In genomic region chr19:1854032-1854541, GRCh38 we compare ENCODE assay signal across 10 cellular contexts. TPM values are rescaled to one million over a fixed set of nuclear protein-coding genes. Genes with fewer than 3 reads are reported as not detected.
DNase-seq lines count a peak whose midpoint lies in the region; ATAC-seq and TF ChIP-seq lines count a peak whose summit lies in the region.
"Had no signal": no experiment of that assay in that cellular context is flagged by ENCODE, and none has a peak within 500 bp of the region (broad histone marks: within the 10 kb centered on the region; RNA-seq: fewer than 3 reads in every experiment).

No MANE protein-coding gene starts in this region.

- H3F3A ChIP-seq in GM23248 (ENCODE audit: insufficient read depth): peaks cover 20% of the 10 kb centered on the region; the same call in 1 of the 2 replicates

- TF ChIP-seq EP300 in stomach (IDR thresholded peaks at IDR 0.05): no peak

- no peak overlapping the region for H3K4me3 Mint-ChIP-seq in stimulated activated naive B cell treated with anti-CD40 and anti-IgM and Interleukin-4, amounts not matched to agents 10 μg/mL and 1 μg/mL and 100 μg/mL, for 72 hours

- H4K20me1 ChIP-seq in GM23248 (ENCODE audit: insufficient read depth): no peaks in the 10 kb centered on the region

- no peak for DNase-seq in GM23248
- DNase-seq in Peyer's patch: no peak
- no peak for DNase-seq in esophagus squamous epithelium (lab: John Stamatoyannopoulos, UW)
- DNase-seq in stomach: no peak
- DNase-seq in stimulated activated naive B cell treated with anti-CD40 and anti-IgM and Interleukin-4, amounts not matched to agents 10 μg/mL and 1 μg/mL and 100 μg/mL, for 72 hours: no peak
- no peak for DNase-seq in dedifferentiated amniotic fluid mesenchymal stem cell (ENCODE audit: extremely low spot score)
- DNase-seq: amniotic stem cell, NCI-H1436 treated with DMSO at 0.1 percent for 48 hours had no signal

- peak overlapping the region; percentile 74 for H3K4me2 ChIP-seq in GM23248 (ENCODE audit: unreplicated experiment)

- H3K79me2 ChIP-seq in GM23248 (ENCODE audit: insufficient read depth): peaks cover 77% of the 10 kb centered on the region

- WGBS in GM23248 (ENCODE audit: low coverage in 1 of 2, low lambda C conversion rate in 2 of 2, missing lambda C conversion rate in 2 of 2), 2 experiments: 18 to 27% methylated on average over 3 to 16 of the region's 16 CpGs
- WGBS in esophagus squamous epithelium, 2 donors: 47 to 62% methylated on average over 2 to 3 of the region's 16 CpGs
- WGBS in stomach, 5 donors: 71 to 84% (median 82%) methylated on average over 5 to 16 of the region's 16 CpGs

- H3K36me3 ChIP-seq in GM23248 (ENCODE audit: low read depth): no peaks in the 10 kb centered on the region
- no peaks in the 10 kb centered on the region for H3K36me3 ChIP-seq in Peyer's patch
- H3K36me3 ChIP-seq in esophagus squamous epithelium: peaks cover 0 to 7% (median 0%) of the 10 kb centered on the region in 3 donors
- H3K36me3 ChIP-seq in stomach: peaks cover 0 to 8% (median 2%) of the 10 kb centered on the region in 4 donors

- H3K4me1 Mint-ChIP-seq in stimulated activated naive B cell treated with anti-CD40 and anti-IgM and Interleukin-4, amounts not matched to agents 10 μg/mL and 1 μg/mL and 100 μg/mL, for 72 hours: peaks cover 39 to 89% of the 10 kb centered on the region in 2 donors

- H3K9me3 ChIP-seq in GM23248 (ENCODE audit: low read depth) (no peaks in the 10 kb centered on the region), Peyer's patch (no peaks in the 10 kb centered on the region), esophagus squamous epithelium (no peaks in the 10 kb centered on the region), stomach (no peaks in the 10 kb centered on the region)

- no peak overlapping the region for H3K27ac Mint-ChIP-seq in stimulated activated naive B cell treated with anti-CD40 and anti-IgM and Interleukin-4, amounts not matched to agents 10 μg/mL and 1 μg/mL and 100 μg/mL, for 72 hours

- peaks cover 31% of the 10 kb centered on the region for H3K4me1 ChIP-seq in GM23248 (ENCODE audit: insufficient read depth)
- peaks cover 15 to 72% (median 51%) of the 10 kb centered on the region in 4 donors for H3K4me1 ChIP-seq in Peyer's patch
- H3K4me1 ChIP-seq in esophagus squamous epithelium: peaks cover 61 to 85% (median 74%) of the 10 kb centered on the region in 3 donors
- H3K4me1 ChIP-seq in stomach: peaks cover 70 to 82% (median 78%) of the 10 kb centered on the region in 4 donors

- no peak overlapping the region for H2AFZ ChIP-seq in GM23248

- H3K27me3 Mint-ChIP-seq in stimulated activated naive B cell treated with anti-CD40 and anti-IgM and Interleukin-4, amounts not matched to agents 10 μg/mL and 1 μg/mL and 100 μg/mL, for 72 hours: no peaks in the 10 kb centered on the region
- H3K27me3 Mint-ChIP-seq: type B pancreatic cell had no signal

- in situ Hi-C loops in GM23248 (cut with MboI): no loop called here

- H3K27me3 ChIP-seq in GM23248 (replicated peaks; ENCODE audit: insufficient read depth) (no peaks in the 10 kb centered on the region), Peyer's patch (no peaks in the 10 kb centered on the region), esophagus squamous epithelium (no peaks in the 10 kb centered on the region), stomach (peaks cover 0 to 10% (median 0%) of the 10 kb centered on the region in 3 donors)

- H3K27ac ChIP-seq in GM23248 (peak overlapping the region; percentile 62), Peyer's patch (peak overlapping the region; percentile 54 to 99 (median 76)), esophagus squamous epithelium (peak overlapping the region; percentile 92 to 97 (median 96)), stomach (peak overlapping the region in 4 of 5 donors; percentile 34 to 93 (median 69))

- H3K9me3 Mint-ChIP-seq in stimulated activated naive B cell treated with anti-CD40 and anti-IgM and Interleukin-4, amounts not matched to agents 10 μg/mL and 1 μg/mL and 100 μg/mL, for 72 hours: no peaks in the 10 kb centered on the region
- H3K9me3 Mint-ChIP-seq: type B pancreatic cell had no signal

- no peaks in the 10 kb centered on the region for H3K9me2 ChIP-seq in GM23248 (ENCODE audit: insufficient read depth)

- H3K4me3 ChIP-seq in GM23248 (peak overlapping the region; percentile 54), Peyer's patch (no peak overlapping the region), esophagus squamous epithelium (peak overlapping the region; percentile 4 to 78 (median 53)), stomach (peak overlapping the region in 1 of 4 donors; percentile 5)

- TF ChIP-seq POLR2A in Peyer's patch (IDR thresholded peaks at IDR 0.05) (no peak), esophagus squamous epithelium (IDR thresholded peaks at IDR 0.05) (no peak), stomach (IDR thresholded peaks at IDR 0.05) (no peak)

- intact Hi-C loops in esophagus squamous epithelium (cut with DNase I) (no loop called here), stomach (cut with DNase I; ENCODE audit: low total_unique reads) (no loop called here)

- ATAC-seq in stimulated activated naive B cell treated with anti-CD40 and anti-IgM and Interleukin-4, amounts not matched to agents 10 μg/mL and 1 μg/mL and 100 μg/mL, for 72 hours (replicated peaks): no peak
- no peak for ATAC-seq in HG02571 (IDR thresholded peaks at IDR 0.05; ENCODE audit: unreplicated experiment)

- no peak for TF ChIP-seq CTCF in Peyer's patch (IDR thresholded peaks at IDR 0.05)
- no peak for TF ChIP-seq CTCF in esophagus squamous epithelium (IDR thresholded peaks at IDR 0.05)
- TF ChIP-seq CTCF in stomach (IDR thresholded peaks at IDR 0.05): no peak

- H3K9ac ChIP-seq in GM23248: peak overlapping the region; percentile 66

- peaks cover 13 to 20% of the 10 kb centered on the region in 2 donors for H3K36me3 Mint-ChIP-seq in stimulated activated naive B cell treated with anti-CD40 and anti-IgM and Interleukin-4, amounts not matched to agents 10 μg/mL and 1 μg/mL and 100 μg/mL, for 72 hours
- H3K36me3 Mint-ChIP-seq: type B pancreatic cell had no signal

RNA-seq across cellular contexts. Expression of gene REXO1, which starts 5.8 kb away (rescaled TPM):
- total RNA-seq in GM23248 (2014; rRNA removed; shearing (Covaris generic)): 4.2 and 5.2 TPM in 2 replicates
- polyA plus RNA-seq in GM23248 (2016; fragmentation: Nextera tagmentation; extraction: Ambion mirVana) (4.2 and 4.9 TPM in 2 replicates), stomach (10 to 100 TPM; 10.1 to 15.5 (median 15.2) TPM)
- total RNA-seq in Peyer's patch (100 to 1,000 TPM in 1 of 4 donors, 10 to 100 TPM in 3; 47.0 to 101 (median 57.2) TPM), esophagus squamous epithelium (10 to 100 TPM in 3 of 4 donors, 1 to 10 TPM in 1; 7.5 to 16.4 (median 15.4) TPM), stomach (100 to 1,000 TPM in 1 of 5 donors, 10 to 100 TPM in 4; 10.1 to 164 (median 25.7) TPM)

RNA-seq across cellular contexts. Expression of gene KLF16, which starts 9.3 kb away (rescaled TPM):
- 8.9 and 11.0 TPM in 2 replicates for total RNA-seq in GM23248 (2014; rRNA removed; shearing (Covaris generic))
- polyA plus RNA-seq in GM23248 (2016; fragmentation: Nextera tagmentation; extraction: Ambion mirVana): 4.2 and 4.6 TPM in 2 replicates
- 10 to 100 TPM; 10.3 to 18.2 (median 14.8) TPM for total RNA-seq in Peyer's patch
- 10 to 100 TPM in 1 of 4 donors, 1 to 10 TPM in 3; 8.3 to 13.5 (median 9.1) TPM for total RNA-seq in esophagus squamous epithelium
- total RNA-seq in stomach: 10 to 100 TPM in 2 of 5 donors, 1 to 10 TPM in 2, not detected in 1; 3.5 to 31.9 (median 15.8) TPM
- polyA plus RNA-seq in stomach: 1 to 10 TPM; 5.0 to 7.6 (median 6.6) TPM

RNA-seq across cellular contexts. Expression of gene ABHD17A, which starts 31.2 kb away (rescaled TPM):
- total RNA-seq in GM23248 (2014; rRNA removed; shearing (Covaris generic)): 147 and 157 TPM in 2 replicates
- polyA plus RNA-seq in GM23248 (2016; fragmentation: Nextera tagmentation; extraction: Ambion mirVana) (37.6 and 39.4 TPM in 2 replicates), stomach (10 to 100 TPM; 73.0 to 76.3 (median 75.5) TPM)
- total RNA-seq in Peyer's patch (10 to 100 TPM; 52.0 to 95.9 (median 68.4) TPM), esophagus squamous epithelium (10 to 100 TPM; 78.4 to 91.7 (median 82.9) TPM), stomach (100 to 1,000 TPM in 1 of 5 donors, 10 to 100 TPM in 4; 25.7 to 177 (median 33.0) TPM)

RNA-seq across cellular contexts. Expression of gene ATP8B3, which starts 42.0 kb away (rescaled TPM):
- total RNA-seq in GM23248 (2014; rRNA removed; shearing (Covaris generic)): 0.32 and 2.5 TPM in 2 replicates
- 1.8 and 1.9 TPM in 2 replicates for polyA plus RNA-seq in GM23248 (2016; fragmentation: Nextera tagmentation; extraction: Ambion mirVana)
- total RNA-seq in Peyer's patch: 1 to 10 TPM in 1 of 4 donors, under 1 TPM in 2, not detected in 1; 0.35 to 4.5 (median 0.94) TPM
- total RNA-seq in esophagus squamous epithelium: 1 to 10 TPM in 2 of 4 donors, under 1 TPM in 2; 0.57 to 3.0 (median 1.4) TPM
- total RNA-seq in stomach: 1 to 10 TPM in 1 of 5 donors, not detected in 4; 1.3 TPM
- polyA plus RNA-seq in stomach: 1 to 10 TPM in 1 of 3 donors, under 1 TPM in 2; 0.15 to 1.4 (median 0.31) TPM

RNA-seq across cellular contexts. Expression of gene ADAT3, which starts 51.1 kb away (rescaled TPM):
- total RNA-seq in GM23248 (2014; rRNA removed; shearing (Covaris generic)): 0.22 and 3.2 TPM in 2 replicates
- polyA plus RNA-seq in GM23248 (2016; fragmentation: Nextera tagmentation; extraction: Ambion mirVana): 2.4 and 3.2 TPM in 2 replicates
- 10 to 100 TPM; 18.2 to 33.3 (median 23.8) TPM for total RNA-seq in Peyer's patch
- total RNA-seq in esophagus squamous epithelium: 10 to 100 TPM in 2 of 4 donors, 1 to 10 TPM in 2; 4.7 to 20.4 (median 11.1) TPM
- 10 to 100 TPM in 3 of 5 donors, 1 to 10 TPM in 2; 4.2 to 75.9 (median 18.3) TPM for total RNA-seq in stomach
- 1 to 10 TPM; 5.5 to 6.7 (median 6.0) TPM for polyA plus RNA-seq in stomach

Comparison
In these comparisons a context has a peak if more than half of its experiments do, and no peak if none do; other contexts are left out.
1. H3K4me3 ChIP-seq: peak in GM23248 (single experiment) and esophagus squamous epithelium (4 of 4); none in Peyer's patch (0 of 4).
2. Peak in every context shown above with its lines, with median percentiles within 50 percentile points of each other: H3K27ac ChIP-seq.